Comparison of ENCODE assay signal across 11 cellular contexts in genomic region chr6:3208096-3208774, GRCh38. TPM values are rescaled to one million over a fixed set of nuclear protein-coding genes. Genes with fewer than 3 reads are reported as not detected.
A peak's percentile ranks its signal among the peaks of the same experiment; 100 is the strongest.
DNase-seq lines count a peak whose midpoint lies in the region; ATAC-seq and TF ChIP-seq lines count a peak whose summit lies in the region.
"Had no signal": no experiment of that assay in that cellular context is flagged by ENCODE, and none has a peak within 500 bp of the region (broad histone marks: within the 10 kb centered on the region; RNA-seq: fewer than 3 reads in every experiment).

No MANE protein-coding gene starts in this region.

- no peak for DNase-seq in activated T-cell treated with anti-CD3 and anti-CD28 coated beads, Interleukin-2, amount 50 U/mL, for 24 hours
- no peak for DNase-seq in activated T-cell treated with anti-CD3 and anti-CD28 coated beads for 4 hours
- no peak for DNase-seq in WERI-Rb-1
- peak; percentile 94 for DNase-seq in fibroblast of the aortic adventitia (ENCODE audit: low read depth)
- DNase-seq in stromal cell of bone marrow (ENCODE audit: low read depth), result peak; percentile 90
- DNase-seq in kidney glomerular epithelial cell (lab: John Stamatoyannopoulos, UW), result no peak
- DNase-seq: activated CD4-positive, alpha-beta T cell treated with anti-CD3 and anti-CD28 coated beads, Interleukin-2, amount 50 U/mL, for 4 hours; ovary had no signal

- H3K4me3 Mint-ChIP-seq in activated T-cell treated with anti-CD3 and anti-CD28 coated beads, Interleukin-2, amount 50 U/mL, for 24 hours, result peak overlapping the region; percentile 53

- ATAC-seq in HG03025 (IDR thresholded peaks at IDR 0.05; ENCODE audit: low FRiP score, unreplicated experiment), result no peak
- no peak for ATAC-seq in GM18870 (IDR thresholded peaks at IDR 0.05; ENCODE audit: unreplicated experiment)

- H3K27me3 Mint-ChIP-seq in activated T-cell treated with anti-CD3 and anti-CD28 coated beads, Interleukin-2, amount 50 U/mL, for 24 hours, result peaks cover 39% of the 10 kb centered on the region

- no peaks in the 10 kb centered on the region for H3K9me3 Mint-ChIP-seq in activated T-cell treated with anti-CD3 and anti-CD28 coated beads, Interleukin-2, amount 50 U/mL, for 24 hours

- H3K4me1 Mint-ChIP-seq in activated T-cell treated with anti-CD3 and anti-CD28 coated beads, Interleukin-2, amount 50 U/mL, for 24 hours (ENCODE audit: low read depth), result peaks cover 33% of the 10 kb centered on the region

- no peaks in the 10 kb centered on the region for H3K9me3 ChIP-seq in WERI-Rb-1 (ENCODE audit: severe bottlenecking)
- H3K9me3 ChIP-seq: ovary, thyroid gland had no signal

- H3K36me3 Mint-ChIP-seq in activated T-cell treated with anti-CD3 and anti-CD28 coated beads, Interleukin-2, amount 50 U/mL, for 24 hours (ENCODE audit: low read depth), result no peaks in the 10 kb centered on the region

- H3K27ac Mint-ChIP-seq in activated T-cell treated with anti-CD3 and anti-CD28 coated beads, Interleukin-2, amount 50 U/mL, for 24 hours, result peak overlapping the region; percentile 96

- H3K27ac ChIP-seq in WERI-Rb-1, result no peak overlapping the region
- H3K27ac ChIP-seq: ovary, thyroid gland had no signal

- H3K4me3 ChIP-seq in WERI-Rb-1 (ENCODE audit: low read depth, low read length), result peak overlapping the region; percentile 31; the same call in 1 of the 2 replicates
- peak overlapping the region; percentile 17 for H3K4me3 ChIP-seq in fibroblast of the aortic adventitia (ENCODE audit: low read depth, low read length)
- H3K4me3 ChIP-seq: ovary, thyroid gland had no signal

- H3K36me3 ChIP-seq in WERI-Rb-1, result no peaks in the 10 kb centered on the region
- H3K36me3 ChIP-seq: ovary, thyroid gland had no signal

- H3K27me3 ChIP-seq in WERI-Rb-1 (ENCODE audit: insufficient read depth, low read depth, severe bottlenecking), result no peaks in the 10 kb centered on the region
- H3K27me3 ChIP-seq: ovary, thyroid gland had no signal

- no peak for TF ChIP-seq CTCF in WERI-Rb-1 (IDR thresholded peaks at IDR 0.05; ENCODE audit: low read depth, low read length)
- no peak for TF ChIP-seq CTCF in fibroblast of the aortic adventitia (IDR thresholded peaks at IDR 0.05; ENCODE audit: insufficient read depth, low read length)

RNA-seq across cellular contexts. Expression of gene TUBB2B, which starts 19.2 kb away (rescaled TPM):
- total RNA-seq in fibroblast of the aortic adventitia (ENCODE audit: low replicate concordance), result 0.25 and 2.9 TPM in 2 replicates

RNA-seq across cellular contexts. Expression of gene PSMG4, which starts 50.5 kb away (rescaled TPM):
- 11.9 and 15.4 TPM in 2 replicates for total RNA-seq in fibroblast of the aortic adventitia (ENCODE audit: low replicate concordance)

RNA-seq across cellular contexts. Expression of gene TUBB2A, which starts 50.9 kb away (rescaled TPM):
- 5.0 and 45.5 TPM in 2 replicates for total RNA-seq in fibroblast of the aortic adventitia (ENCODE audit: low replicate concordance)

Comparison
In these comparisons a context has a peak if more than half of its experiments do, and no peak if none do; other contexts are left out.
1. DNase-seq: peak in fibroblast of the aortic adventitia (single experiment) and stromal cell of bone marrow (single experiment); none in activated T-cell treated with anti-CD3 and anti-CD28 coated beads, Interleukin-2, amount 50 U/mL, for 24 hours (single experiment), activated T-cell treated with anti-CD3 and anti-CD28 coated beads for 4 hours (single experiment), WERI-Rb-1 (single experiment) and kidney glomerular epithelial cell (single experiment).